In the genomic region with DNA sequence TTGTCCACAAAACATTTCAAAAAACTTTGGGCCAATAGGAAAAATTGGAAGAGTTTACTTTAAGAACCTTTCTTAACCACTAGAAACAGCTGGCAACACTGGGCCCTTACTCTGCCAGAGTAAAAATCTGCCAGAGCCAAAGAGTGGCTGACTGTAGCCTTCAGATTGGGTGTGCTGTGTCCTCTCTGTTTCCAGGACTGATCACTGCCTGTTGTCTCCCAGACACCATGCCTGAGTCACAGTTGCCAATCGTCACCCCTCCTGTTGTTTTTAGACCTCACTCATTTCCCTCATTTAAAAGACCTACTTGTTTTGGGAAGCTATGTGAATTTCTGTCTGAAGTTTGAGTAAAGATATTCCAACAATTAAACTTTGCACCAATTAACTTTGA, we compare ENCODE assay signal across 11 cellular contexts.
A peak's percentile ranks its signal among the peaks of the same experiment; 100 is the strongest.
DNase-seq lines count a peak whose midpoint lies in the region; ATAC-seq and TF ChIP-seq lines count a peak whose summit lies in the region.
"Had no signal": no experiment of that assay in that cellular context is flagged by ENCODE, and none has a peak within 500 bp of the region (broad histone marks: within the 10 kb centered on the region; RNA-seq: fewer than 3 reads in every experiment).

No MANE protein-coding gene starts in this region.

- in situ Hi-C loops in astrocyte of the spinal cord (cut with HindIII; ENCODE audit: low sequenced_read_pairs): no loop called here

- H3K27me3 ChIP-seq in right atrium auricular region: no peaks in the 10 kb centered on the region

- peak; percentile 73 for DNase-seq in LHCN-M2 (ENCODE audit: low read depth)
- DNase-seq in astrocyte of the spinal cord (ENCODE audit: low read depth, low spot score): peak; percentile 26
- peak; percentile 65 for DNase-seq in right atrium auricular region (ENCODE audit: low spot score)
- DNase-seq in stromal cell of bone marrow (ENCODE audit: low read depth): peak; percentile 56
- no peak for DNase-seq in stimulated activated CD4-positive, alpha-beta T cell treated with anti-CD3 and anti-CD28 coated beads, Interleukin-2, amount 100 ng/mL, for 48 hours
- DNase-seq in NCI-H2029 treated with DMSO at 0.1 percent for 48 hours (lab: John Stamatoyannopoulos, UW): no peak
- DNase-seq: activated CD4-positive, alpha-beta T cell treated with anti-CD3 and anti-CD28 coated beads for 48 hours; immature natural killer cell; naive B cell; NK-92 treated with Interleukin-12 subunit alpha and Interleukin-12 subunit beta, amount 100 ng/mL, for 24 hours had no signal

- no peaks in the 10 kb centered on the region for H3K9me3 ChIP-seq in right atrium auricular region

- TF ChIP-seq CTCF in astrocyte of the spinal cord (IDR thresholded peaks at IDR 0.05; ENCODE audit: low read depth, low read length) (no peak), right atrium auricular region (IDR thresholded peaks at IDR 0.05) (no peak)

- ATAC-seq in HG03469 (IDR thresholded peaks at IDR 0.05; ENCODE audit: unreplicated experiment): no peak

- no peaks in the 10 kb centered on the region for H3K36me3 ChIP-seq in right atrium auricular region

- no peak overlapping the region for H3K4me3 ChIP-seq in astrocyte of the spinal cord (ENCODE audit: low read depth, low read length)
- no peak overlapping the region for H3K4me3 ChIP-seq in right atrium auricular region

- H3K27ac ChIP-seq in right atrium auricular region: no peak overlapping the region

- H3K4me1 ChIP-seq in right atrium auricular region: peaks cover 0 to 4% of the 10 kb centered on the region in 2 donors

Comparison
In these comparisons a context has a peak if more than half of its experiments do, and no peak if none do; other contexts are left out.
1. DNase-seq: peak in LHCN-M2 (single experiment), astrocyte of the spinal cord (single experiment), right atrium auricular region (single experiment) and stromal cell of bone marrow (single experiment); none in stimulated activated CD4-positive, alpha-beta T cell treated with anti-CD3 and anti-CD28 coated beads, Interleukin-2, amount 100 ng/mL, for 48 hours (0 of 2) and NCI-H2029 treated with DMSO at 0.1 percent for 48 hours (single experiment).